ENCODE assay signal across 8 cellular contexts in genomic region chr20:58309607-58310290, GRCh38.
DNase-seq lines count a peak whose midpoint lies in the region; ATAC-seq and TF ChIP-seq lines count a peak whose summit lies in the region.

RAB22A (plus strand) TSS chr20:58309715; CDS start chr20:58309977, 262 bp downstream.

- peak; percentile 77 for TF ChIP-seq POLR2A in erythroblast (IDR thresholded peaks at IDR 0.05; ENCODE audit: low read length)

- H3K9ac ChIP-seq in OCI-LY1 (ENCODE audit: low read length), result peak within 1 kb of the TSS; percentile 81
- peak within 1 kb of the TSS; percentile 72 for H3K9ac ChIP-seq in mucosa of stomach (ENCODE audit: low read length)

- H2AFZ ChIP-seq in OCI-LY1 (ENCODE audit: low read length), result no peak within 1 kb of the TSS

- peak; percentile 94 for DNase-seq in CD1c-positive myeloid dendritic cell (ENCODE audit: extremely low spot score)
- peak; percentile 77 for DNase-seq in activated T-cell treated with anti-CD3 and anti-CD28 coated beads for 48 hours (ENCODE audit: low read depth)
- DNase-seq in erythroblast (lab: John Stamatoyannopoulos, UW), result peak; percentile 89 to 95
- peak; percentile 83 for DNase-seq in stimulated activated CD8-positive, alpha-beta memory T cell treated with anti-CD3 and anti-CD28 coated beads, Interleukin-4, amount 100 ng/mL, for 48 hours

- peaks cover 12% of the 10 kb centered on the region for H3K79me2 ChIP-seq in OCI-LY1 (ENCODE audit: insufficient read depth, low read length)

- H3K9me2 ChIP-seq in OCI-LY1 (ENCODE audit: low read depth, low read length), result no peaks in the 10 kb centered on the region

- peak within 1 kb of the TSS; percentile 95 for H3K27ac ChIP-seq in OCI-LY1 (ENCODE audit: low read depth, low read length, poor library complexity, severe bottlenecking)

- H3K4me3 ChIP-seq in OCI-LY1 (ENCODE audit: low read depth, low read length, poor library complexity, severe bottlenecking), result peak within 1 kb of the TSS; percentile 80
- peak within 1 kb of the TSS; percentile 60 for H3K4me3 ChIP-seq in mucosa of stomach (ENCODE audit: low read length)

- ATAC-seq in GM19328 (IDR thresholded peaks at IDR 0.05; ENCODE audit: unreplicated experiment) (peak; percentile 65), HG03460 (IDR thresholded peaks at IDR 0.05; ENCODE audit: unreplicated experiment) (peak; percentile 70)

- H3K36me3 ChIP-seq in OCI-LY1 (ENCODE audit: insufficient read depth, low read length) (peaks cover 32% of the 10 kb centered on the region), mucosa of stomach (ENCODE audit: control insufficient read depth, insufficient read depth, low read length) (no peaks in the 10 kb centered on the region)

- H3K4me1 ChIP-seq in OCI-LY1 (ENCODE audit: insufficient read depth, low read length, severe bottlenecking), result peaks cover 61% of the 10 kb centered on the region
- H3K4me1 ChIP-seq in mucosa of stomach (ENCODE audit: control insufficient read depth, insufficient read depth, low read length), result peaks cover 37% of the 10 kb centered on the region

- no peaks in the 10 kb centered on the region for H4K20me1 ChIP-seq in OCI-LY1 (ENCODE audit: insufficient read depth, low read length)

- no peak for TF ChIP-seq CTCF in OCI-LY1 (IDR thresholded peaks at IDR 0.05; ENCODE audit: low read length)

- H3K27me3 ChIP-seq in OCI-LY1 (ENCODE audit: insufficient read depth, low read length), result no peaks in the 10 kb centered on the region
- no peaks in the 10 kb centered on the region for H3K27me3 ChIP-seq in mucosa of stomach (ENCODE audit: control insufficient read depth, insufficient read depth, low read length)

- peak within 1 kb of the TSS; percentile 91 for H3K4me2 ChIP-seq in OCI-LY1 (ENCODE audit: low read length)

- no peaks in the 10 kb centered on the region for H3F3A ChIP-seq in OCI-LY1 (ENCODE audit: insufficient read depth, low read length)

- H3K9me3 ChIP-seq in OCI-LY1 (ENCODE audit: low read length) (no peaks in the 10 kb centered on the region), mucosa of stomach (ENCODE audit: control insufficient read depth, low read length) (no peaks in the 10 kb centered on the region)

Comparison
In these comparisons a context has a peak if more than half of its experiments do, and no peak if none do; other contexts are left out.
1. Peak in every context shown above with its lines: DNase-seq, ATAC-seq, H3K4me3 ChIP-seq and H3K27ac ChIP-seq.